9 cellular contexts compared by ENCODE assay signal in the genomic region with DNA sequence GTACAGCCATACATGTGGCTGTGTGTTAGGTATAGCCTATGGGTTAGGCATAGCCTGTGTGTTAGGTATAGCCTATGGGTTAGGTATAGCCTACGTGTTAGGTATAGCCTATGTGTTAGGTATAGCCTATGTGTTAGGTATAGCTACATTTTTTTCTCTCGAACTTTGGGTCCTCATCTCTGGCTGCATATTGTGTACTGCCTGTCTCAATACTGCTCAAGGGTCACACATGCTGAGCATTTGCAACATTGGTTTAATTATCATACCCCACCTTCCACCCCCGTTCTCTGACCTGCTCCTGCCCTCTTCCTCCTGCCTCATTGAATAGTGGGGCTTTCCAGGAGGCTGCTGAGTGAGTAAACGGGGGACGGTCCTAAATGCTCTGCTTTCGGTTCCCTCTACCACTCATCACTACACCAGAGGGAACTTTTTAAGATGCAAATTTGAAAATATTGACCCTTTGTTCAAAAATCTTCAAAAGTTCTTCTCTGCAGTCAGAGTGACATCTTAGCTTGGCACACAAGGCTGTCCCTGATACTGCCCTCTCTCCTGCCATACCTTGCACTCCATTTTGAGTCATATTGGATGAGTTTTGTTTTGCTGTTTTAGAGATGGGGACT. TPM values are rescaled to one million over a fixed set of nuclear protein-coding genes. Genes with fewer than 3 reads are reported as not detected.
DNase-seq lines count a peak whose midpoint lies in the region; ATAC-seq and TF ChIP-seq lines count a peak whose summit lies in the region.
"Had no signal": no experiment of that assay in that cellular context is flagged by ENCODE, and none has a peak within 500 bp of the region (broad histone marks: within the 10 kb centered on the region; RNA-seq: fewer than 3 reads in every experiment).

No MANE protein-coding gene starts in this region.

- H3K4me2 ChIP-seq in OCI-LY3 (ENCODE audit: low read length) = peak overlapping the region; percentile 82

- no peaks in the 10 kb centered on the region for H3K79me2 ChIP-seq in OCI-LY3 (ENCODE audit: low read length)

- H3K27me3 ChIP-seq in OCI-LY3 (ENCODE audit: low read depth, low read length) (peaks cover 3% of the 10 kb centered on the region; the same call in 1 of the 2 replicates), BE2C (peaks cover 11% of the 10 kb centered on the region)

- DNase-seq in GM13976 (ENCODE audit: low spot score) (peak; percentile 79), T1000 (lab: John Stamatoyannopoulos, UW) (no peak), BE2C (no peak), superior temporal gyrus (ENCODE audit: extremely low spot score) (no peak), GF-D8 (lab: John Stamatoyannopoulos, UW) (no peak)
- DNase-seq: PC-3 had no signal

- H3K9me3 ChIP-seq in OCI-LY3 (ENCODE audit: insufficient read depth, low read length) = peaks cover 7% of the 10 kb centered on the region; the same call in 1 of the 2 replicates
- H3K9me3 ChIP-seq in BE2C = no peaks in the 10 kb centered on the region

- ATAC-seq in GM19397 (IDR thresholded peaks at IDR 0.05; ENCODE audit: unreplicated experiment) (peak; percentile 98), HG02970 (IDR thresholded peaks at IDR 0.05; ENCODE audit: low FRiP score, unreplicated experiment) (peak; percentile 97)
- ATAC-seq: PC-3 had no signal

- peaks cover 89% of the 10 kb centered on the region for H3K4me1 ChIP-seq in OCI-LY3 (ENCODE audit: low read length)
- H3K4me1 ChIP-seq in BE2C = no peaks in the 10 kb centered on the region

- H4K20me1 ChIP-seq in OCI-LY3 (ENCODE audit: insufficient read depth, low read length) = no peaks in the 10 kb centered on the region

- in situ Hi-C loops in GM13976 (cut with MboI; ENCODE audit: low sequenced_read_pairs, unreplicated experiment) = no loop called here

- H3K4me3 ChIP-seq in OCI-LY3 (ENCODE audit: low read length) (peak overlapping the region; percentile 53), BE2C (ENCODE audit: low read depth, low read length) (no peak overlapping the region)

- H3K27ac ChIP-seq in OCI-LY3 (ENCODE audit: low read length) = peak overlapping the region; percentile 92

- TF ChIP-seq CTCF in GM13976 (IDR thresholded peaks at IDR 0.05; ENCODE audit: borderline replicate concordance, control extremely low read depth, extremely low read depth, insufficient read depth, missing control alignments) (no peak), OCI-LY3 (IDR thresholded peaks at IDR 0.05; ENCODE audit: low read depth, low read length) (no peak), BE2C (IDR thresholded peaks at IDR 0.05; ENCODE audit: low read depth, low read length) (no peak)

- H3K36me3 ChIP-seq in OCI-LY3 (replicated peaks; ENCODE audit: low read depth, low read length) = peaks cover 11% of the 10 kb centered on the region
- no peaks in the 10 kb centered on the region for H3K36me3 ChIP-seq in BE2C

- no peak overlapping the region for H2AFZ ChIP-seq in OCI-LY3 (ENCODE audit: low read depth, low read length)

- H3K9ac ChIP-seq in OCI-LY3 (ENCODE audit: low read length) = peak overlapping the region; percentile 64

RNA-seq across cellular contexts. Expression of a gene that starts 17.8 kb away (rescaled TPM):
- polyA plus RNA-seq in BE2C (2012; ENCODE audit: insufficient read depth, insufficient read length, low read depth) = not detected

RNA-seq across cellular contexts. Expression of a gene that starts 24.1 kb away (rescaled TPM):
- polyA plus RNA-seq in BE2C (2012; ENCODE audit: insufficient read depth, insufficient read length, low read depth) = not detected
